ENCODE assay signal across 16 cellular contexts in genomic region chr6:37550436-37550835, GRCh38. TPM values are rescaled to one million over a fixed set of nuclear protein-coding genes. Genes with fewer than 3 reads are reported as not detected.
DNase-seq lines count a peak whose midpoint lies in the region; ATAC-seq and TF ChIP-seq lines count a peak whose summit lies in the region.
"Had no signal": no experiment of that assay in that cellular context is flagged by ENCODE, and none has a peak within 500 bp of the region (broad histone marks: within the 10 kb centered on the region; RNA-seq: fewer than 3 reads in every experiment).

No MANE protein-coding gene starts in this region.

- H3K27me3 ChIP-seq in PC-3 (ENCODE audit: low read length) (no peaks in the 10 kb centered on the region), neural progenitor cell (no peaks in the 10 kb centered on the region), MM.1S (replicated peaks; ENCODE audit: insufficient read depth, low read length) (no peaks in the 10 kb centered on the region)
- H3K27me3 ChIP-seq: ascending aorta, testis had no signal

- CTCF ChIA-PET in Calu3 (lab: Charles Lee) (interaction anchor here (1.5 kb wide), 1 partner anchor 15 kb away, joined by 4 read pairs; no protein-coding TSS in a partner anchor), PC-3 (lab: Charles Lee) (no interaction called here)
- CTCF ChIA-PET in activated naive CD4-positive, alpha-beta T cell treated with anti-CD3 and anti-CD28 coated beads, Interleukin-2, amount 10 ng/mL, durations not matched to agents 7 days and 5 days (lab: Charles Lee), result no interaction called here

- H3K4me1 Mint-ChIP-seq in Calu3 (ENCODE audit: low read depth, unreplicated experiment) (peaks cover 30% of the 10 kb centered on the region), neural progenitor cell (peaks cover 76% of the 10 kb centered on the region)
- peaks cover 17% of the 10 kb centered on the region for H3K4me1 Mint-ChIP-seq in activated naive CD4-positive, alpha-beta T cell treated with anti-CD3 and anti-CD28 coated beads, Interleukin-2, amount 10 ng/mL, durations not matched to agents 7 days and 5 days

- H3K9me2 ChIP-seq in PC-3 (replicated peaks; ENCODE audit: low read length), result no peaks in the 10 kb centered on the region
- no peaks in the 10 kb centered on the region for H3K9me2 ChIP-seq in MM.1S (replicated peaks; ENCODE audit: insufficient read depth, low read length)

- no TSS peak for BruUV-seq in Calu3 (replicated peaks; lab: Mats Ljungman, UMichigan)
- no TSS peak for BruUV-seq in PC-3 (replicated peaks; lab: Mats Ljungman, UMichigan)

- no peaks in the 10 kb centered on the region for H3K9me3 ChIP-seq in PC-3 (ENCODE audit: low read length)
- no peaks in the 10 kb centered on the region for H3K9me3 ChIP-seq in neural progenitor cell (ENCODE audit: low read depth)
- no peaks in the 10 kb centered on the region for H3K9me3 ChIP-seq in MM.1S (replicated peaks; ENCODE audit: insufficient read depth, low read length)
- H3K9me3 ChIP-seq: ascending aorta, heart right ventricle, testis had no signal

- no peaks in the 10 kb centered on the region for H3K36me3 ChIP-seq in PC-3 (ENCODE audit: low read depth, low read length)
- H3K36me3 ChIP-seq in neural progenitor cell, result no peaks in the 10 kb centered on the region
- H3K36me3 ChIP-seq in MM.1S (replicated peaks; ENCODE audit: insufficient read depth, low read length), result no peaks in the 10 kb centered on the region
- H3K36me3 ChIP-seq: ascending aorta, heart right ventricle had no signal

- H3K4me3 ChIP-seq in PC-3 (ENCODE audit: low read length) (no peak overlapping the region), epithelial cell of esophagus (ENCODE audit: low read length) (no peak overlapping the region), neural progenitor cell (no peak overlapping the region), MM.1S (ENCODE audit: low read length) (no peak overlapping the region)
- H3K4me3 ChIP-seq: ascending aorta, heart right ventricle, testis had no signal

- H3K4me2 ChIP-seq in PC-3 (ENCODE audit: low read length), result no peak overlapping the region; the same call in 1 of the 2 replicates
- no peak overlapping the region for H3K4me2 ChIP-seq in neural progenitor cell
- H3K4me2 ChIP-seq in MM.1S (ENCODE audit: low read depth, low read length), result no peak overlapping the region

- no peak for TF ChIP-seq CTCF in Calu3 (IDR thresholded peaks at IDR 0.05; ENCODE audit: unreplicated experiment)
- TF ChIP-seq CTCF in PC-3 (conservative IDR thresholded peaks at IDR 0.05; ENCODE audit: low read depth, low read length), result no peak
- no peak for TF ChIP-seq CTCF in epithelial cell of esophagus (IDR thresholded peaks at IDR 0.05; ENCODE audit: insufficient read depth, low read depth, low read length, missing control alignments)
- TF ChIP-seq CTCF in neural progenitor cell (IDR thresholded peaks at IDR 0.05), result no peak
- no peak for TF ChIP-seq CTCF in MM.1S (IDR thresholded peaks at IDR 0.05; ENCODE audit: low read length)

- H3K9me3 Mint-ChIP-seq in Calu3 (ENCODE audit: low read depth, unreplicated experiment), result no peaks in the 10 kb centered on the region
- no peaks in the 10 kb centered on the region for H3K9me3 Mint-ChIP-seq in neural progenitor cell
- no peaks in the 10 kb centered on the region for H3K9me3 Mint-ChIP-seq in activated naive CD4-positive, alpha-beta T cell treated with anti-CD3 and anti-CD28 coated beads, Interleukin-2, amount 10 ng/mL, durations not matched to agents 7 days and 5 days
- H3K9me3 Mint-ChIP-seq: activated CD4-positive, alpha-beta memory T cell treated with anti-CD3 and anti-CD28 coated beads for 36 hours; activated T-helper 17 cell treated with anti-CD3 and anti-CD28 coated beads, Interleukin-2, amount 50 U/mL, for 72 hours had no signal

- DNase-seq in Calu3 (peak; percentile 33), PC-3 (peak; percentile 54), epithelial cell of esophagus (ENCODE audit: low read depth) (peak; percentile 73), neural progenitor cell (ENCODE audit: low spot score) (no peak), dedifferentiated amniotic fluid mesenchymal stem cell (ENCODE audit: extremely low spot score) (no peak), MM.1S (no peak)
- DNase-seq in activated naive CD4-positive, alpha-beta T cell treated with anti-CD3 and anti-CD28 coated beads, Interleukin-2, amount 10 ng/mL, durations not matched to agents 7 days and 5 days, result no peak
- no peak for DNase-seq in activated naive CD4-positive, alpha-beta T cell treated with anti-CD3 and anti-CD28 coated beads, Interleukin-2, amount 50 U/mL, for 16 hours
- DNase-seq: activated CD4-positive, alpha-beta memory T cell treated with anti-CD3 and anti-CD28 coated beads for 36 hours; DND-41; heart right ventricle; left cardiac atrium; stimulated activated CD4-positive, alpha-beta T cell treated with anti-CD3 and anti-CD28 coated beads, Interleukin-15, amount 100 ng/mL, for 24 hours; testis had no signal

- H3K27ac ChIP-seq in PC-3 (ENCODE audit: low read length) (peak overlapping the region; percentile 22; the same call in 1 of the 2 replicates), neural progenitor cell (no peak overlapping the region), MM.1S (ENCODE audit: low read length) (no peak overlapping the region)
- H3K27ac ChIP-seq: ascending aorta, heart right ventricle, testis had no signal

- no peak overlapping the region for H3K27ac Mint-ChIP-seq in Calu3 (ENCODE audit: unreplicated experiment)
- peak overlapping the region; percentile 6 for H3K27ac Mint-ChIP-seq in neural progenitor cell
- no peak overlapping the region for H3K27ac Mint-ChIP-seq in activated naive CD4-positive, alpha-beta T cell treated with anti-CD3 and anti-CD28 coated beads, Interleukin-2, amount 10 ng/mL, durations not matched to agents 7 days and 5 days
- H3K27ac Mint-ChIP-seq: activated CD4-positive, alpha-beta memory T cell treated with anti-CD3 and anti-CD28 coated beads for 36 hours; activated T-helper 17 cell treated with anti-CD3 and anti-CD28 coated beads, Interleukin-2, amount 50 U/mL, for 72 hours had no signal

- H3K9ac ChIP-seq in PC-3 (ENCODE audit: low read length) (no peak overlapping the region), neural progenitor cell (no peak overlapping the region), MM.1S (ENCODE audit: low read length) (no peak overlapping the region)

- H3K27me3 Mint-ChIP-seq in Calu3 (ENCODE audit: unreplicated experiment), result peaks cover 17% of the 10 kb centered on the region
- peaks cover 14% of the 10 kb centered on the region for H3K27me3 Mint-ChIP-seq in neural progenitor cell (ENCODE audit: insufficient read depth, low read depth)
- H3K27me3 Mint-ChIP-seq in activated naive CD4-positive, alpha-beta T cell treated with anti-CD3 and anti-CD28 coated beads, Interleukin-2, amount 10 ng/mL, durations not matched to agents 7 days and 5 days, result peaks cover 26% of the 10 kb centered on the region
- H3K27me3 Mint-ChIP-seq: activated CD4-positive, alpha-beta memory T cell treated with anti-CD3 and anti-CD28 coated beads for 36 hours; activated T-helper 17 cell treated with anti-CD3 and anti-CD28 coated beads, Interleukin-2, amount 50 U/mL, for 72 hours had no signal

- no peaks in the 10 kb centered on the region for H3K36me3 Mint-ChIP-seq in Calu3 (ENCODE audit: insufficient read depth, unreplicated experiment)
- no peaks in the 10 kb centered on the region for H3K36me3 Mint-ChIP-seq in neural progenitor cell
- no peaks in the 10 kb centered on the region for H3K36me3 Mint-ChIP-seq in activated naive CD4-positive, alpha-beta T cell treated with anti-CD3 and anti-CD28 coated beads, Interleukin-2, amount 10 ng/mL, durations not matched to agents 7 days and 5 days
- H3K36me3 Mint-ChIP-seq: activated CD4-positive, alpha-beta memory T cell treated with anti-CD3 and anti-CD28 coated beads for 36 hours had no signal

- no peaks in the 10 kb centered on the region for H4K20me1 ChIP-seq in PC-3 (ENCODE audit: low read length)
- H4K20me1 ChIP-seq in neural progenitor cell (ENCODE audit: low read depth), result no peaks in the 10 kb centered on the region
- no peaks in the 10 kb centered on the region for H4K20me1 ChIP-seq in MM.1S (ENCODE audit: insufficient read depth, low read length)

- ATAC-seq in PC-3, result no peak
- ATAC-seq: activated T-helper 17 cell treated with anti-CD3 and anti-CD28 coated beads, Interleukin-2, amount 50 U/mL, for 72 hours had no signal

- H3F3A ChIP-seq in PC-3 (ENCODE audit: low read length, unreplicated experiment), result no peaks in the 10 kb centered on the region
- no peaks in the 10 kb centered on the region for H3F3A ChIP-seq in neural progenitor cell (ENCODE audit: low read depth)
- H3F3A ChIP-seq in MM.1S (ENCODE audit: insufficient read depth, low read length), result no peaks in the 10 kb centered on the region

- H2AFZ ChIP-seq in PC-3 (ENCODE audit: low read length), result no peak overlapping the region
- no peak overlapping the region for H2AFZ ChIP-seq in neural progenitor cell (replicated peaks)
- H2AFZ ChIP-seq in MM.1S (ENCODE audit: low read length), result no peak overlapping the region

- intact Hi-C loops in Calu3 (cut with micrococcal nuclease; ENCODE audit: unreplicated experiment), result no loop called here
- intact Hi-C loops in PC-3 (cut with micrococcal nuclease), result no loop called here

- POLR2A ChIA-PET in PC-3 (lab: Charles Lee; ENCODE audit: unreplicated experiment), result no interaction called here

- H3K4me1 ChIP-seq in PC-3 (ENCODE audit: insufficient read depth, low read length) (peaks cover 59% of the 10 kb centered on the region), neural progenitor cell (peaks cover 31% of the 10 kb centered on the region), MM.1S (ENCODE audit: low read length) (no peaks in the 10 kb centered on the region)
- H3K4me1 ChIP-seq: testis had no signal

- H3K79me2 ChIP-seq in PC-3 (ENCODE audit: low read length), result no peaks in the 10 kb centered on the region
- H3K79me2 ChIP-seq in neural progenitor cell (ENCODE audit: low read depth), result no peaks in the 10 kb centered on the region
- no peaks in the 10 kb centered on the region for H3K79me2 ChIP-seq in MM.1S (ENCODE audit: low read length)

- H3K4me3 Mint-ChIP-seq in Calu3 (ENCODE audit: low read depth, unreplicated experiment), result no peak overlapping the region
- no peak overlapping the region for H3K4me3 Mint-ChIP-seq in neural progenitor cell
- H3K4me3 Mint-ChIP-seq in activated naive CD4-positive, alpha-beta T cell treated with anti-CD3 and anti-CD28 coated beads, Interleukin-2, amount 10 ng/mL, durations not matched to agents 7 days and 5 days, result no peak overlapping the region
- H3K4me3 Mint-ChIP-seq: activated CD4-positive, alpha-beta memory T cell treated with anti-CD3 and anti-CD28 coated beads for 36 hours; activated T-helper 17 cell treated with anti-CD3 and anti-CD28 coated beads, Interleukin-2, amount 50 U/mL, for 72 hours had no signal

RNA-seq across cellular contexts. Expression of gene CCDC167, which starts 50.7 kb away (rescaled TPM):
- total RNA-seq in Calu3 (2022) (30.1 and 40.2 TPM in 2 replicates), PC-3 (2014; rRNA removed) (54.1 and 56.9 TPM in 2 replicates), neural progenitor cell (ENCODE audit: low replicate concordance) (30.4 and 56.5 TPM in 2 replicates)

Comparison
In these comparisons a context has a peak if more than half of its experiments do, and no peak if none do; other contexts are left out.
1. DNase-seq: peak in Calu3 (single experiment), PC-3 (single experiment) and epithelial cell of esophagus (single experiment); none in neural progenitor cell (single experiment), dedifferentiated amniotic fluid mesenchymal stem cell (single experiment), activated naive CD4-positive, alpha-beta T cell treated with anti-CD3 and anti-CD28 coated beads, Interleukin-2, amount 10 ng/mL, durations not matched to agents 7 days and 5 days (single experiment), activated naive CD4-positive, alpha-beta T cell treated with anti-CD3 and anti-CD28 coated beads, Interleukin-2, amount 50 U/mL, for 16 hours (single experiment) and MM.1S (single experiment).